8 cellular contexts compared by ENCODE assay signal in genomic region chr16:28824548-28824973, GRCh38. TPM values are rescaled to one million over a fixed set of nuclear protein-coding genes. Genes with fewer than 3 reads are reported as not detected.
DNase-seq lines count a peak whose midpoint lies in the region; ATAC-seq, FAIRE-seq and TF ChIP-seq lines count a peak whose summit lies in the region.

No MANE protein-coding gene starts in this region.

- H2AFZ ChIP-seq in astrocyte (ENCODE audit: low read depth, low read length) (peak overlapping the region; percentile 87), HepG2 (ENCODE audit: low read length) (no peak overlapping the region)

- peaks cover 71% of the 10 kb centered on the region for H3K36me3 Mint-ChIP-seq in activated CD4-positive, alpha-beta T cell treated with anti-CD3 and anti-CD28 coated beads, Interleukin-2, amount 10 ng/mL, durations not matched to agents 24 days and 14 days (ENCODE audit: low read depth)
- H3K36me3 Mint-ChIP-seq in astrocyte (ENCODE audit: low read depth, unreplicated experiment), result peaks cover 27% of the 10 kb centered on the region

- H3K9me3 Mint-ChIP-seq in activated CD4-positive, alpha-beta T cell treated with anti-CD3 and anti-CD28 coated beads, Interleukin-2, amount 10 ng/mL, durations not matched to agents 24 days and 14 days, result no peaks in the 10 kb centered on the region
- no peaks in the 10 kb centered on the region for H3K9me3 Mint-ChIP-seq in astrocyte (ENCODE audit: unreplicated experiment)

- H3K4me2 ChIP-seq in astrocyte (ENCODE audit: low read length) (peak overlapping the region; percentile 98), HepG2 (ENCODE audit: low read depth, low read length) (peak overlapping the region; percentile 91)

- H3K27ac Mint-ChIP-seq in activated CD4-positive, alpha-beta T cell treated with anti-CD3 and anti-CD28 coated beads, Interleukin-2, amount 10 ng/mL, durations not matched to agents 24 days and 14 days, result peak overlapping the region; percentile 100
- H3K27ac Mint-ChIP-seq in astrocyte (ENCODE audit: unreplicated experiment), result peak overlapping the region; percentile 97

- peaks cover 2% of the 10 kb centered on the region for H3K27me3 Mint-ChIP-seq in activated CD4-positive, alpha-beta T cell treated with anti-CD3 and anti-CD28 coated beads, Interleukin-2, amount 10 ng/mL, durations not matched to agents 24 days and 14 days
- no peaks in the 10 kb centered on the region for H3K27me3 Mint-ChIP-seq in astrocyte (ENCODE audit: low read depth, unreplicated experiment)

- H3K4me3 ChIP-seq in astrocyte (ENCODE audit: insufficient read depth, low read depth, low read length), result peak overlapping the region; percentile 98
- H3K4me3 ChIP-seq in HepG2 (replicated peaks in 1 of 3; ENCODE audit: insufficient read depth in 1 of 3, low read depth in 2 of 3, low read length in 3 of 3), result peak overlapping the region; percentile 77 to 99 (median 89)
- peak overlapping the region; percentile 74 to 100 for H3K4me3 ChIP-seq in testis

- H3K9me3 ChIP-seq in astrocyte (ENCODE audit: insufficient read depth, low read depth, low read length) (no peaks in the 10 kb centered on the region), HepG2 (ENCODE audit: low read length) (no peaks in the 10 kb centered on the region), testis (no peaks in the 10 kb centered on the region)

- TSS peak; percentile 65 for BruUV-seq in HepG2 (replicated peaks; lab: Mats Ljungman, UMichigan)

- H3K9ac ChIP-seq in astrocyte (ENCODE audit: low read length) (peak overlapping the region; percentile 98), HepG2 (ENCODE audit: insufficient read depth, low read depth, low read length) (peak overlapping the region; percentile 99)

- WGBS in HepG2 (ENCODE audit: low lambda C conversion rate), result 22% methylated on average over 8 of the region's 8 CpGs
- 8 to 9% methylated on average over 8 of the region's 8 CpGs for WGBS in testis, 2 donors

- no peak for TF ChIP-seq RAD21 in HepG2 (CRISPR knock-in tag; IDR thresholded peaks at IDR 0.05)

- POLR2A ChIA-PET in HepG2 (lab: Yijun Ruan, JAX), result interaction anchor here (0.7 to 5.8 kb wide), 5 partner anchors 13 to 124 kb away, joined by 3 to 85 read pairs (median 51); partner anchors contain the start of genes SH2B1 and TUFM

- CTCF ChIA-PET in HepG2 (lab: Yijun Ruan, JAX; ENCODE audit: low intra/inter-chr PET ratio, low total read pairs), result no interaction called here

- H3K27me3 ChIP-seq in astrocyte (ENCODE audit: insufficient read depth, low read length), result no peaks in the 10 kb centered on the region
- no peaks in the 10 kb centered on the region; a peak in 1 of 5 replicates for H3K27me3 ChIP-seq in HepG2 (ENCODE audit: control insufficient read depth in 1 of 2, insufficient read depth in 2 of 2, low read length in 2 of 2)
- no peaks in the 10 kb centered on the region for H3K27me3 ChIP-seq in testis

- H4K20me1 ChIP-seq in astrocyte (ENCODE audit: insufficient read depth, low read length) (peaks cover 51% of the 10 kb centered on the region), HepG2 (ENCODE audit: insufficient read depth, low read length) (peaks cover 34% of the 10 kb centered on the region)

- in situ Hi-C loops in HepG2 (cut with HindIII; ENCODE audit: extremely low pct_ligation_motif_present, low pct_unique_long_range_greater_than_20kb), result no loop called here

- H3K4me1 ChIP-seq in astrocyte (ENCODE audit: insufficient read depth, low read length) (peaks cover 28% of the 10 kb centered on the region), HepG2 (ENCODE audit: insufficient read depth, low read length) (peaks cover 52% of the 10 kb centered on the region), testis (peaks cover 25% of the 10 kb centered on the region)

- no peak for TF ChIP-seq CTCF in astrocyte (IDR thresholded peaks at IDR 0.05; ENCODE audit: insufficient read depth, low read depth, low read length)
- no peak for TF ChIP-seq CTCF in HepG2 (CRISPR knock-in tag; IDR thresholded peaks at IDR 0.05)
- no peak for TF ChIP-seq CTCF in testis (IDR thresholded peaks at IDR 0.05)

- peaks cover 47% of the 10 kb centered on the region for H3K4me1 Mint-ChIP-seq in activated CD4-positive, alpha-beta T cell treated with anti-CD3 and anti-CD28 coated beads, Interleukin-2, amount 10 ng/mL, durations not matched to agents 24 days and 14 days
- H3K4me1 Mint-ChIP-seq in astrocyte (ENCODE audit: low read depth, unreplicated experiment), result peaks cover 29% of the 10 kb centered on the region

- H3K36me3 ChIP-seq in astrocyte (ENCODE audit: insufficient read depth, low read length), result peaks cover 37% of the 10 kb centered on the region
- peaks cover 23 to 44% of the 10 kb centered on the region in 2 experiments for H3K36me3 ChIP-seq in HepG2 (replicated peaks in 1 of 2; ENCODE audit: control insufficient read depth in 1 of 2, insufficient read depth in 2 of 2, low read length in 2 of 2)
- peaks cover 3% of the 10 kb centered on the region for H3K36me3 ChIP-seq in testis (ENCODE audit: low read depth, missing control alignments)

- DNase-seq in activated CD4-positive, alpha-beta T cell treated with anti-CD3 and anti-CD28 coated beads, Interleukin-2, amount 10 ng/mL, durations not matched to agents 24 days and 14 days, result no peak
- DNase-seq in activated CD4-positive, alpha-beta T cell treated with anti-CD3 and anti-CD28 coated beads, Interleukin-2, amount 50 U/mL, for 4 hours, result no peak
- DNase-seq in astrocyte (ENCODE audit: low read depth), result no peak
- no peak for DNase-seq in HepG2 (ENCODE audit: low spot score)
- DNase-seq in testis, result no peak
- DNase-seq in Kasumi-1 (lab: John Stamatoyannopoulos, UW), result no peak
- no peak for DNase-seq in GM19238 (ENCODE audit: insufficient read length, low spot score)

- no peak for ATAC-seq in HepG2
- no peak for ATAC-seq in HG02870 (IDR thresholded peaks at IDR 0.05; ENCODE audit: unreplicated experiment)

- H3K79me2 ChIP-seq in astrocyte (ENCODE audit: insufficient read depth, low read length) (peaks cover 70% of the 10 kb centered on the region), HepG2 (ENCODE audit: insufficient read depth, low read length) (peaks cover 51% of the 10 kb centered on the region)

- no peak for TF ChIP-seq POLR2A in HepG2 (IDR thresholded peaks at IDR 0.05; ENCODE audit: insufficient read depth in 1 of 2, low read depth in 2 of 2, low read length in 2 of 2)
- no peak for TF ChIP-seq POLR2A in testis (IDR thresholded peaks at IDR 0.05)

- no peak for FAIRE-seq in astrocyte (lab: Jason Lieb, UNC)
- no peak for FAIRE-seq in HepG2 (lab: Jason Lieb, UNC)

- H3K4me3 Mint-ChIP-seq in activated CD4-positive, alpha-beta T cell treated with anti-CD3 and anti-CD28 coated beads, Interleukin-2, amount 10 ng/mL, durations not matched to agents 24 days and 14 days, result peak overlapping the region; percentile 100
- H3K4me3 Mint-ChIP-seq in astrocyte (ENCODE audit: unreplicated experiment), result peak overlapping the region; percentile 93

- TF ChIP-seq EP300 in HepG2 (IDR thresholded peaks at IDR 0.05; ENCODE audit: low read depth in 2 of 2, low read length in 2 of 2), result no peak
- no peak for TF ChIP-seq EP300 in HepG2 (CRISPR knock-in tag; IDR thresholded peaks at IDR 0.05; ENCODE audit: borderline replicate concordance)

- intact Hi-C loops in activated CD4-positive, alpha-beta T cell treated with anti-CD3 and anti-CD28 coated beads, Interleukin-2, amount 10 ng/mL, durations not matched to agents 24 days and 14 days (cut with micrococcal nuclease), result loop anchor here (1.0 to 10.0 kb wide), 5 partner anchors 39 to 1173 kb away; partner anchors contain the start of genes HIRIP3, INO80E, RABEP2 and SGF29
- intact Hi-C loops in HepG2 (cut with micrococcal nuclease; ENCODE audit: unreplicated experiment), result loop anchor here (2.0 to 5.0 kb wide), 2 partner anchors 22 to 113 kb away; partner anchors contain the start of gene TUFM
- intact Hi-C loops in testis (cut with DNase I; ENCODE audit: low total_unique reads), result no loop called here

- H3K27ac ChIP-seq in astrocyte (ENCODE audit: low read depth, low read length) (peak overlapping the region; percentile 96), HepG2 (ENCODE audit: extremely low read length, insufficient read depth, low read length) (peak overlapping the region; percentile 97), testis (peak overlapping the region; percentile 95 to 99)

RNA-seq across cellular contexts. Expression of gene ATXN2L, which starts 1.8 kb away (rescaled TPM):
- 299 and 321 TPM in 2 replicates for total RNA-seq in activated CD4-positive, alpha-beta T cell treated with anti-CD3 and anti-CD28 coated beads, Interleukin-2, amount 10 ng/mL, durations not matched to agents 24 days and 14 days
- total RNA-seq in astrocyte (169 and 191 TPM in 2 replicates), HepG2 (2016; rRNA removed; fragmentation: Illumina TruSeq; extraction: Trizol) (40.8 and 48.4 TPM in 2 replicates), testis (100 to 1,000 TPM; 242 to 345 TPM)
- 36.9 and 45.8 TPM in 2 replicates for total RNA-seq in HepG2 (2016; cell fraction: cytosol; rRNA removed; fragmentation: Illumina TruSeq; extraction: Trizol; ENCODE audit: low read depth)
- 42.8 and 43.7 TPM in 2 replicates for total RNA-seq in HepG2 (2016; cell fraction: insoluble cytoplasmic fraction; rRNA removed; fragmentation: Illumina TruSeq; extraction: Trizol)
- total RNA-seq in HepG2 (2016; cell fraction: membrane; rRNA removed; fragmentation: Illumina TruSeq; extraction: Trizol), result 52.1 and 54.1 TPM in 2 replicates
- total RNA-seq in HepG2 (2016; cell fraction: nucleus; rRNA removed; fragmentation: Illumina TruSeq; extraction: Trizol), result 63.4 and 92.7 TPM in 2 replicates
- polyA plus RNA-seq in HepG2 (2011; rRNA removed) (55.1 and 63.9 TPM in 2 replicates), testis (ENCODE audit: insufficient read depth, low read depth, low replicate concordance) (521 TPM)
- 23.4 and 26.4 TPM in 2 replicates for polyA plus RNA-seq in HepG2 (2011; cell fraction: cytosol; rRNA removed)
- polyA plus RNA-seq in HepG2 (2011; cell fraction: nucleus; rRNA removed), result 475 and 487 TPM in 2 replicates
- polyA plus RNA-seq in HepG2 (2012), result 130 and 201 TPM in 2 replicates
- polyA plus RNA-seq in HepG2 (2016; cell fraction: cytosol; fragmentation: Illumina TruSeq; extraction: Trizol; ENCODE audit: low read depth), result 25.5 and 29.6 TPM in 2 replicates
- 97.1 and 152 TPM in 2 replicates for polyA plus RNA-seq in HepG2 (2016; cell fraction: insoluble cytoplasmic fraction; fragmentation: Illumina TruSeq; extraction: Trizol; ENCODE audit: low read depth)
- polyA plus RNA-seq in HepG2 (2016; cell fraction: membrane; fragmentation: Illumina TruSeq; extraction: Trizol; ENCODE audit: low read depth), result 65.4 and 76.8 TPM in 2 replicates
- polyA plus RNA-seq in HepG2 (2016; cell fraction: nucleus; fragmentation: Illumina TruSeq; extraction: Trizol; ENCODE audit: insufficient read depth, low read depth), result 346 and 353 TPM in 2 replicates
- 36.7 and 65.3 TPM in 2 replicates for polyA minus RNA-seq in HepG2 (2011; rRNA and poly(A)+ RNA removed; ENCODE audit: low replicate concordance)
- 77.5 and 78.1 TPM in 2 replicates for polyA minus RNA-seq in HepG2 (2011; cell fraction: cytosol; rRNA and poly(A)+ RNA removed)
- polyA minus RNA-seq in HepG2 (2011; cell fraction: nucleus; rRNA and poly(A)+ RNA removed), result 171 and 176 TPM in 2 replicates

RNA-seq across cellular contexts. Expression of gene TUFM, which starts 21.6 kb away (rescaled TPM):
- total RNA-seq in activated CD4-positive, alpha-beta T cell treated with anti-CD3 and anti-CD28 coated beads, Interleukin-2, amount 10 ng/mL, durations not matched to agents 24 days and 14 days, result 276 and 279 TPM in 2 replicates
- total RNA-seq in astrocyte (136 and 147 TPM in 2 replicates), HepG2 (2016; rRNA removed; fragmentation: Illumina TruSeq; extraction: Trizol) (138 and 298 TPM in 2 replicates), testis (100 to 1,000 TPM; 134 to 140 TPM)
- total RNA-seq in HepG2 (2016; cell fraction: cytosol; rRNA removed; fragmentation: Illumina TruSeq; extraction: Trizol; ENCODE audit: low read depth), result 52.9 and 59.0 TPM in 2 replicates
- total RNA-seq in HepG2 (2016; cell fraction: insoluble cytoplasmic fraction; rRNA removed; fragmentation: Illumina TruSeq; extraction: Trizol), result 109 and 318 TPM in 2 replicates
- 97.9 and 102 TPM in 2 replicates for total RNA-seq in HepG2 (2016; cell fraction: membrane; rRNA removed; fragmentation: Illumina TruSeq; extraction: Trizol)
- total RNA-seq in HepG2 (2016; cell fraction: nucleus; rRNA removed; fragmentation: Illumina TruSeq; extraction: Trizol), result 269 and 303 TPM in 2 replicates
- polyA plus RNA-seq in HepG2 (2011; rRNA removed) (189 and 206 TPM in 2 replicates), testis (ENCODE audit: insufficient read depth, low read depth, low replicate concordance) (213 TPM)
- 123 and 178 TPM in 2 replicates for polyA plus RNA-seq in HepG2 (2011; cell fraction: cytosol; rRNA removed)
- 404 and 487 TPM in 2 replicates for polyA plus RNA-seq in HepG2 (2011; cell fraction: nucleus; rRNA removed)
- polyA plus RNA-seq in HepG2 (2012), result 180 and 205 TPM in 2 replicates
- 69.4 and 72.1 TPM in 2 replicates for polyA plus RNA-seq in HepG2 (2016; cell fraction: cytosol; fragmentation: Illumina TruSeq; extraction: Trizol; ENCODE audit: low read depth)
- polyA plus RNA-seq in HepG2 (2016; cell fraction: insoluble cytoplasmic fraction; fragmentation: Illumina TruSeq; extraction: Trizol; ENCODE audit: low read depth), result 150 and 184 TPM in 2 replicates
- 99.2 and 107 TPM in 2 replicates for polyA plus RNA-seq in HepG2 (2016; cell fraction: membrane; fragmentation: Illumina TruSeq; extraction: Trizol; ENCODE audit: low read depth)
- polyA plus RNA-seq in HepG2 (2016; cell fraction: nucleus; fragmentation: Illumina TruSeq; extraction: Trizol; ENCODE audit: insufficient read depth, low read depth), result 673 and 742 TPM in 2 replicates
- polyA minus RNA-seq in HepG2 (2011; rRNA and poly(A)+ RNA removed; ENCODE audit: low replicate concordance), result 135 and 165 TPM in 2 replicates
- polyA minus RNA-seq in HepG2 (2011; cell fraction: cytosol; rRNA and poly(A)+ RNA removed), result 69.4 and 75.9 TPM in 2 replicates
- 56.7 and 63.5 TPM in 2 replicates for polyA minus RNA-seq in HepG2 (2011; cell fraction: nucleus; rRNA and poly(A)+ RNA removed)

RNA-seq across cellular contexts. Expression of gene SH2B1, which starts 39.1 kb away (rescaled TPM):
- total RNA-seq in activated CD4-positive, alpha-beta T cell treated with anti-CD3 and anti-CD28 coated beads, Interleukin-2, amount 10 ng/mL, durations not matched to agents 24 days and 14 days, result 49.7 and 51.7 TPM in 2 replicates
- total RNA-seq in astrocyte (27.6 and 34.2 TPM in 2 replicates), HepG2 (2016; rRNA removed; fragmentation: Illumina TruSeq; extraction: Trizol) (15.6 and 23.3 TPM in 2 replicates), testis (10 to 100 TPM; 90.2 to 97.4 TPM)
- 22.5 and 27.1 TPM in 2 replicates for total RNA-seq in HepG2 (2016; cell fraction: cytosol; rRNA removed; fragmentation: Illumina TruSeq; extraction: Trizol; ENCODE audit: low read depth)
- 13.4 and 24.5 TPM in 2 replicates for total RNA-seq in HepG2 (2016; cell fraction: insoluble cytoplasmic fraction; rRNA removed; fragmentation: Illumina TruSeq; extraction: Trizol)
- 16.3 and 21.4 TPM in 2 replicates for total RNA-seq in HepG2 (2016; cell fraction: membrane; rRNA removed; fragmentation: Illumina TruSeq; extraction: Trizol)
- total RNA-seq in HepG2 (2016; cell fraction: nucleus; rRNA removed; fragmentation: Illumina TruSeq; extraction: Trizol), result 30.1 and 30.6 TPM in 2 replicates
- polyA plus RNA-seq in HepG2 (2011; rRNA removed) (30.8 and 40.2 TPM in 2 replicates), testis (ENCODE audit: insufficient read depth, low read depth, low replicate concordance) (51.4 TPM)
- 15.2 and 19.8 TPM in 2 replicates for polyA plus RNA-seq in HepG2 (2011; cell fraction: cytosol; rRNA removed)
- 198 and 224 TPM in 2 replicates for polyA plus RNA-seq in HepG2 (2011; cell fraction: nucleus; rRNA removed)
- 35.0 and 37.6 TPM in 2 replicates for polyA plus RNA-seq in HepG2 (2012)
- 4.3 and 6.0 TPM in 2 replicates for polyA plus RNA-seq in HepG2 (2016; cell fraction: cytosol; fragmentation: Illumina TruSeq; extraction: Trizol; ENCODE audit: low read depth)
- 18.0 and 21.1 TPM in 2 replicates for polyA plus RNA-seq in HepG2 (2016; cell fraction: insoluble cytoplasmic fraction; fragmentation: Illumina TruSeq; extraction: Trizol; ENCODE audit: low read depth)
- 12.3 and 13.6 TPM in 2 replicates for polyA plus RNA-seq in HepG2 (2016; cell fraction: membrane; fragmentation: Illumina TruSeq; extraction: Trizol; ENCODE audit: low read depth)
- 82.4 and 89.4 TPM in 2 replicates for polyA plus RNA-seq in HepG2 (2016; cell fraction: nucleus; fragmentation: Illumina TruSeq; extraction: Trizol; ENCODE audit: insufficient read depth, low read depth)
- polyA minus RNA-seq in HepG2 (2011; rRNA and poly(A)+ RNA removed; ENCODE audit: low replicate concordance), result 44.5 and 55.4 TPM in 2 replicates
- polyA minus RNA-seq in HepG2 (2011; cell fraction: cytosol; rRNA and poly(A)+ RNA removed), result 10.5 and 11.6 TPM in 2 replicates
- polyA minus RNA-seq in HepG2 (2011; cell fraction: nucleus; rRNA and poly(A)+ RNA removed), result 36.8 and 48.6 TPM in 2 replicates

RNA-seq across cellular contexts. Expression of gene ATP2A1, which starts 53.7 kb away (rescaled TPM):
- 1.8 and 2.4 TPM in 2 replicates for total RNA-seq in activated CD4-positive, alpha-beta T cell treated with anti-CD3 and anti-CD28 coated beads, Interleukin-2, amount 10 ng/mL, durations not matched to agents 24 days and 14 days
- total RNA-seq in astrocyte (1.0 and 2.0 TPM in 2 replicates), HepG2 (2016; rRNA removed; fragmentation: Illumina TruSeq; extraction: Trizol) (0.70 and 3.2 TPM in 2 replicates), testis (10 to 100 TPM; 12.2 to 17.3 TPM)
- total RNA-seq in HepG2 (2016; cell fraction: cytosol; rRNA removed; fragmentation: Illumina TruSeq; extraction: Trizol; ENCODE audit: low read depth), result 1.1 and 1.9 TPM in 2 replicates
- 0.30 and 2.0 TPM in 2 replicates for total RNA-seq in HepG2 (2016; cell fraction: insoluble cytoplasmic fraction; rRNA removed; fragmentation: Illumina TruSeq; extraction: Trizol)
- 0.65 and 1.3 TPM in 2 replicates for total RNA-seq in HepG2 (2016; cell fraction: membrane; rRNA removed; fragmentation: Illumina TruSeq; extraction: Trizol)
- total RNA-seq in HepG2 (2016; cell fraction: nucleus; rRNA removed; fragmentation: Illumina TruSeq; extraction: Trizol), result 4.8 and 6.9 TPM in 2 replicates
- polyA plus RNA-seq in HepG2 (2011; rRNA removed) (12.5 and 16.4 TPM in 2 replicates), testis (ENCODE audit: insufficient read depth, low read depth, low replicate concordance) (9.1 TPM)
- 2.7 and 2.9 TPM in 2 replicates for polyA plus RNA-seq in HepG2 (2011; cell fraction: cytosol; rRNA removed)
- 149 and 332 TPM in 2 replicates for polyA plus RNA-seq in HepG2 (2011; cell fraction: nucleus; rRNA removed)
- polyA plus RNA-seq in HepG2 (2012), result 31.5 and 57.2 TPM in 2 replicates
- 0.51 TPM in 2 replicates for polyA plus RNA-seq in HepG2 (2016; cell fraction: cytosol; fragmentation: Illumina TruSeq; extraction: Trizol; ENCODE audit: low read depth)
- polyA plus RNA-seq in HepG2 (2016; cell fraction: insoluble cytoplasmic fraction; fragmentation: Illumina TruSeq; extraction: Trizol; ENCODE audit: low read depth), result 1.3 and 1.5 TPM in 2 replicates
- 0.87 and 1.9 TPM in 2 replicates for polyA plus RNA-seq in HepG2 (2016; cell fraction: membrane; fragmentation: Illumina TruSeq; extraction: Trizol; ENCODE audit: low read depth)
- polyA plus RNA-seq in HepG2 (2016; cell fraction: nucleus; fragmentation: Illumina TruSeq; extraction: Trizol; ENCODE audit: insufficient read depth, low read depth), result 55.1 and 58.0 TPM in 2 replicates
- polyA minus RNA-seq in HepG2 (2011; rRNA and poly(A)+ RNA removed; ENCODE audit: low replicate concordance), result 1.4 and 6.4 TPM in 2 replicates
- polyA minus RNA-seq in HepG2 (2011; cell fraction: cytosol; rRNA and poly(A)+ RNA removed), result 0.59 and 1.4 TPM in 2 replicates
- polyA minus RNA-seq in HepG2 (2011; cell fraction: nucleus; rRNA and poly(A)+ RNA removed), result 26.7 and 30.8 TPM in 2 replicates
